ENCODE assay signal across 7 cellular contexts in the genomic region with DNA sequence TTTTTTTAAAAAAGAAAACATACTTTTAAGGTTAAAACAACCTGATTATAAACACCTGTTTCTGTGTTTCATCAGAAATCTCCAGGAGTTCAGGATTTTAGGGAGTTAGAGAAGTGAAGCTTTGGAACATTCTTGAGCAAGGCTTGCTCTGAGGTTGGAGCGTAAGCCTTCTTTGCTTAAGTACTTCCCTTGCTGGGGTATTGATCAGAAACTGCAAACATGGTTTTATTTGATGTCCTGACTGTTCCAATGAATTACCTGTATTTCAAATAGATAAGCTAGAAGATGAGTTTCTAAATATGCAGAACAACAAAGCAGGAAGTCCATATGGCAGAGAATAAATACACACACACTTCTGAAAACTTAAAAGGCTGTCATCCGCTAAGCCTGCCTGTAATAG.
"Had no signal": no experiment of that assay in that cellular context is flagged by ENCODE, and none has a peak within 500 bp of the region (broad histone marks: within the 10 kb centered on the region; RNA-seq: fewer than 3 reads in every experiment).

No MANE protein-coding gene starts in this region.

- H3K4me3 ChIP-seq: GM23338, K562 had no signal

- H3K27ac ChIP-seq: HL-60 had no signal

- ATAC-seq: GM23338, K562 had no signal

- DNase-seq: H9, HCEC 1CT, IMR-90, KG1 had no signal
